Comparison of ENCODE assay signal across 24 cellular contexts in genomic region chr7:20305726-20306125, GRCh38. TPM values are rescaled to one million over a fixed set of nuclear protein-coding genes. Genes with fewer than 3 reads are reported as not detected.
"Had no signal": no experiment of that assay in that cellular context is flagged by ENCODE, and none has a peak within 500 bp of the region (broad histone marks: within the 10 kb centered on the region; RNA-seq: fewer than 3 reads in every experiment).

No MANE protein-coding gene starts in this region.

- H3K4me3 ChIP-seq: adrenal gland, cardiac muscle cell, gastrocnemius medialis, left ventricle myocardium inferior, mucosa of descending colon, prostate gland, tibial nerve, uterus had no signal

- H3K36me3 Mint-ChIP-seq: activated naive CD4-positive, alpha-beta T cell treated with anti-CD3 and anti-CD28 coated beads, Interleukin-2, amount 50 U/mL, for 24 hours; naive B cell had no signal

- H3K4me1 ChIP-seq: adrenal gland, gastrocnemius medialis, left ventricle myocardium inferior, prostate gland had no signal

- H3K4me3 Mint-ChIP-seq: activated CD4-positive, alpha-beta T cell treated with anti-CD3 and anti-CD28 coated beads, Interleukin-2, amount 10 ng/mL, durations not matched to agents 7 days and 5 days; activated naive CD4-positive, alpha-beta T cell treated with anti-CD3 and anti-CD28 coated beads, Interleukin-2, amount 50 U/mL, for 24 hours; dendritic cell treated with granulocyte-macrophage colony-stimulating factor and Interleukin-4, amounts not matched to agents 40 ng/mL and 50 ng/mL, for 4 days had no signal

- H3K27ac ChIP-seq: adrenal gland, cardiac muscle cell, gastrocnemius medialis, left ventricle myocardium inferior, prostate gland, uterus had no signal

- H3K9me3 ChIP-seq: adrenal gland, gastrocnemius medialis, left ventricle myocardium inferior, mucosa of descending colon, prostate gland, tibial nerve, uterus had no signal

- DNase-seq: activated CD4-positive, alpha-beta T cell treated with anti-CD3 and anti-CD28 coated beads, Interleukin-2, amount 10 ng/mL, durations not matched to agents 7 days and 5 days; activated CD8-positive, alpha-beta memory T cell treated with anti-CD3 and anti-CD28 coated beads for 24 hours; activated CD8-positive, alpha-beta memory T cell treated with anti-CD3 and anti-CD28 coated beads, Interleukin-2, amount 50 U/mL, for 48 hours; activated gamma-delta T cell; activated T-cell treated with anti-CD3 and anti-CD28 coated beads, Interleukin-2, amount 50 U/mL, for 48 hours; adrenal gland; effector CD8-positive, alpha-beta T cell; gastrocnemius medialis; head of caudate nucleus; left ventricle myocardium inferior; mucosa of descending colon; naive B cell; right cardiac atrium; stimulated activated CD4-positive, alpha-beta T cell treated with anti-CD3 and anti-CD28 coated beads, Interleukin-2, amount 100 ng/mL, for 24 hours; stimulated activated naive CD8-positive, alpha-beta T cell treated with anti-CD3 and anti-CD28 coated beads, Interleukin-15, Interleukin-2, amounts not matched to agents 100 U/mL and 50 U/mL, for 24 hours; substantia nigra; T1000; uterus had no signal

- H3K27me3 Mint-ChIP-seq: activated naive CD4-positive, alpha-beta T cell treated with anti-CD3 and anti-CD28 coated beads, Interleukin-2, amount 50 U/mL, for 24 hours; naive B cell had no signal

- H3K27ac Mint-ChIP-seq: activated CD4-positive, alpha-beta T cell treated with anti-CD3 and anti-CD28 coated beads, Interleukin-2, amount 10 ng/mL, durations not matched to agents 7 days and 5 days; activated naive CD4-positive, alpha-beta T cell treated with anti-CD3 and anti-CD28 coated beads, Interleukin-2, amount 50 U/mL, for 24 hours; dendritic cell treated with granulocyte-macrophage colony-stimulating factor and Interleukin-4, amounts not matched to agents 40 ng/mL and 50 ng/mL, for 4 days had no signal

- ATAC-seq: esophagus mucosa; gastrocnemius medialis; mucosa of descending colon; right cardiac atrium; stimulated activated naive CD8-positive, alpha-beta T cell treated with anti-CD3 and anti-CD28 coated beads, Interleukin-15, Interleukin-2, amounts not matched to agents 100 U/mL and 50 U/mL, for 24 hours had no signal

- H3K27me3 ChIP-seq: adrenal gland, cardiac muscle cell, gastrocnemius medialis, tibial nerve, uterus had no signal

- H3K9me3 Mint-ChIP-seq: activated CD4-positive, alpha-beta T cell treated with anti-CD3 and anti-CD28 coated beads, Interleukin-2, amount 10 ng/mL, durations not matched to agents 7 days and 5 days; activated naive CD4-positive, alpha-beta T cell treated with anti-CD3 and anti-CD28 coated beads, Interleukin-2, amount 50 U/mL, for 24 hours; dendritic cell treated with granulocyte-macrophage colony-stimulating factor and Interleukin-4, amounts not matched to agents 40 ng/mL and 50 ng/mL, for 4 days had no signal

- H3K36me3 ChIP-seq: adrenal gland, cardiac muscle cell, gastrocnemius medialis, left ventricle myocardium inferior, prostate gland, tibial nerve, uterus had no signal

- H3K4me1 Mint-ChIP-seq: activated naive CD4-positive, alpha-beta T cell treated with anti-CD3 and anti-CD28 coated beads, Interleukin-2, amount 50 U/mL, for 24 hours had no signal

RNA-seq across cellular contexts. Expression of gene ITGB8, which starts 25.0 kb away (rescaled TPM):
- total RNA-seq: activated CD4-positive, alpha-beta T cell treated with anti-CD3 and anti-CD28 coated beads, Interleukin-2, amount 10 ng/mL, durations not matched to agents 7 days and 5 days had no signal
